Comparison of ENCODE assay signal across 27 cellular contexts in genomic region chr13:27665761-27666160, GRCh38.
"Had no signal": no experiment of that assay in that cellular context is flagged by ENCODE, and none has a peak within 500 bp of the region (broad histone marks: within the 10 kb centered on the region; RNA-seq: fewer than 3 reads in every experiment).

No MANE protein-coding gene starts in this region.

- H3K27ac Mint-ChIP-seq: activated CD4-positive, alpha-beta T cell treated with anti-CD3 and anti-CD28 coated beads for 36 hours; activated CD8-positive, alpha-beta T cell treated with anti-CD3 and anti-CD28 coated beads for 36 hours; activated naive CD4-positive, alpha-beta T cell treated with anti-CD3 and anti-CD28 coated beads, Interleukin-2, amount 50 U/mL, for 72 hours; activated naive CD8-positive, alpha-beta T cell treated with anti-CD3 and anti-CD28 coated beads, Interleukin-2, amount 50 U/mL, for 24 hours had no signal

- H3K9ac ChIP-seq: KMS-11, SK-N-SH had no signal

- H3K27ac ChIP-seq: ascending aorta, body of pancreas, KMS-11, RWPE1, SJCRH30, VCaP had no signal

- DNase-seq: activated CD4-positive, alpha-beta T cell treated with anti-CD3 and anti-CD28 coated beads for 36 hours; activated CD4-positive, alpha-beta T cell treated with anti-CD3 and anti-CD28 coated beads, Interleukin-2, amount 50 U/mL, for 1 hour; activated CD8-positive, alpha-beta memory T cell treated with anti-CD3 and anti-CD28 coated beads, Interleukin-2, amount 50 U/mL, for 48 hours; activated CD8-positive, alpha-beta T cell treated with anti-CD3 and anti-CD28 coated beads for 36 hours; activated naive CD8-positive, alpha-beta T cell treated with anti-CD3 and anti-CD28 coated beads, Interleukin-2, amount 50 U/mL, for 24 hours; activated T-cell treated with anti-CD3 and anti-CD28 coated beads, Interleukin-2, amount 50 U/mL, for 1 hour; amniotic stem cell; body of pancreas; MG63; MV-4-11; NCI-H1417 treated with DMSO at 0.1 percent for 48 hours; NCI-H1694; NCI-H2029; NCI-H2107; NCI-H2171 treated with DMSO at 0.1 percent for 48 hours; NCI-H226; NCI-H774; Right ventricle myocardium superior; SJCRH30; SK-N-SH; T-helper 1 cell had no signal

- H3K4me3 Mint-ChIP-seq: activated CD4-positive, alpha-beta T cell treated with anti-CD3 and anti-CD28 coated beads for 36 hours; activated CD8-positive, alpha-beta T cell treated with anti-CD3 and anti-CD28 coated beads for 36 hours; activated naive CD8-positive, alpha-beta T cell treated with anti-CD3 and anti-CD28 coated beads, Interleukin-2, amount 50 U/mL, for 24 hours; central memory CD8-positive, alpha-beta T cell had no signal

- H3K4me3 ChIP-seq: ascending aorta, body of pancreas, MG63, SJCRH30 had no signal

- H3K9me2 ChIP-seq: SK-N-SH had no signal

- H3K4me1 ChIP-seq: ascending aorta, SJCRH30 had no signal

- H3K27me3 ChIP-seq: ascending aorta, body of pancreas, MG63, SJCRH30 had no signal

- H3K9me3 Mint-ChIP-seq: activated CD8-positive, alpha-beta T cell treated with anti-CD3 and anti-CD28 coated beads for 36 hours; activated naive CD4-positive, alpha-beta T cell treated with anti-CD3 and anti-CD28 coated beads, Interleukin-2, amount 50 U/mL, for 72 hours; activated naive CD8-positive, alpha-beta T cell treated with anti-CD3 and anti-CD28 coated beads, Interleukin-2, amount 50 U/mL, for 24 hours; central memory CD8-positive, alpha-beta T cell had no signal

- ATAC-seq: activated CD4-positive, alpha-beta T cell treated with anti-CD3 and anti-CD28 coated beads for 36 hours; activated CD8-positive, alpha-beta T cell treated with anti-CD3 and anti-CD28 coated beads for 36 hours; activated naive CD4-positive, alpha-beta T cell treated with anti-CD3 and anti-CD28 coated beads, Interleukin-2, amount 50 U/mL, for 72 hours; activated naive CD8-positive, alpha-beta T cell treated with anti-CD3 and anti-CD28 coated beads, Interleukin-2, amount 50 U/mL, for 24 hours; body of pancreas had no signal

- H3K4me1 Mint-ChIP-seq: activated CD4-positive, alpha-beta T cell treated with anti-CD3 and anti-CD28 coated beads for 36 hours; activated naive CD8-positive, alpha-beta T cell treated with anti-CD3 and anti-CD28 coated beads, Interleukin-2, amount 50 U/mL, for 24 hours had no signal

- H3K9me3 ChIP-seq: ascending aorta, body of pancreas, MG63, SJCRH30, SK-N-SH had no signal

- H3K4me2 ChIP-seq: KMS-11, SK-N-SH had no signal

- H3K27me3 Mint-ChIP-seq: activated CD4-positive, alpha-beta T cell treated with anti-CD3 and anti-CD28 coated beads for 36 hours; activated CD8-positive, alpha-beta T cell treated with anti-CD3 and anti-CD28 coated beads for 36 hours; activated naive CD8-positive, alpha-beta T cell treated with anti-CD3 and anti-CD28 coated beads, Interleukin-2, amount 50 U/mL, for 24 hours; central memory CD8-positive, alpha-beta T cell had no signal
